Comparison of ENCODE assay signal across 8 cellular contexts in the genomic region with DNA sequence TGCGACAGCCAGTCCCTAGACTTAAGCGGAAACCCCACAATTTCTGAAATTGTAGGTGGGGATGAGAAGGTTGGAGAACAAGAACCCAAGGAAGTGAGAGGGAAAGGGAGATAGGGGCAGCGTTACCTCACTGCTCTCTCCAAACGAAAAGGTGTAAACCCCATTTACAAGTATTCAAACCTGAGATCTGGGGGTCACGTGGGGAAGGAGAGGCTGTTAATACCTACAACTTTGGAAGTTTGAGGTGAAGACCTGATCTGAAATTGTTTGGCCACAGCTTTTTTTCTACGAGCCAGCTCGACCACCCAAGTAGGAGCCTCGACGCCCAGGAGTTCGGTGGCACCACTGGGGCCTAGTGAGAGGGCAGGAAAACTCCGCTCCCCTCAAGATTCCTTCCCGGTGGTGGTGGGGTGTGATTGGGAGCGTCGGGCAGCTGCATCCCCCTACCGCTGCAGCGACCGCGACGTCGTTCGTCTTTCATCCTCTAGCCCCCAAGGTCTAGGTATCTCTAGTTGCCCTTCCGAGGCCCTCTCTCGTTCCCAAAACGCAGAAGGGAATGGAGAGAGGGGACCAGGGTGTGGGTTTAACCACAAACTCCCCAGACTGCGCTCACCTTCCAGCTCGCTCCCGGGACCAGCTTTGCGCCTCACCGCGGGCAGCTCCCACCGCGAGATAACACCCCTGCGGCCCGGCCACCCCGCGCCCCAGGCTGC. TPM values are rescaled to one million over a fixed set of nuclear protein-coding genes. Genes with fewer than 3 reads are reported as not detected.
DNase-seq lines count a peak whose midpoint lies in the region; ATAC-seq and TF ChIP-seq lines count a peak whose summit lies in the region.

No MANE protein-coding gene starts in this region.

- no peaks in the 10 kb centered on the region for H3K36me3 ChIP-seq in psoas muscle (ENCODE audit: insufficient read depth in 1 of 2, low read depth in 1 of 2)

- no peak for TF ChIP-seq CTCF in foreskin fibroblast (IDR thresholded peaks at IDR 0.05; ENCODE audit: low read depth, low read length)
- TF ChIP-seq CTCF in psoas muscle (IDR thresholded peaks at IDR 0.05), result no peak

- peak overlapping the region; percentile 95 for H3K27ac ChIP-seq in psoas muscle

- 9 to 12% (median 10%) methylated on average over 34 to 36 of the region's 36 CpGs for WGBS in psoas muscle, 3 donors

- H3K4me3 ChIP-seq in foreskin fibroblast (ENCODE audit: low read depth in 1 of 2, low read length in 2 of 2) (peak overlapping the region; percentile 75 to 90), psoas muscle (peak overlapping the region; percentile 93)

- intact Hi-C loops in psoas muscle (cut with DNase I), result loop anchor here (5.0 to 10.0 kb wide), 5 partner anchors 53 to 188 kb away; no protein-coding TSS in a partner anchor

- H3K27me3 ChIP-seq in psoas muscle (ENCODE audit: insufficient read depth in 3 of 3, low read length in 2 of 3), result no peaks in the 10 kb centered on the region

- H3K4me1 ChIP-seq in psoas muscle, result peaks cover 40% of the 10 kb centered on the region

- H3K9me3 ChIP-seq in psoas muscle, result no peaks in the 10 kb centered on the region

- DNase-seq in EL, result peak; percentile 21
- DNase-seq in RKO (ENCODE audit: low spot score), result peak; percentile 21
- DNase-seq in foreskin fibroblast, result no peak
- DNase-seq in psoas muscle, result no peak
- DNase-seq in NK-92 treated with Interleukin-12 subunit alpha and Interleukin-12 subunit beta, amount 100 ng/mL, for 24 hours (lab: John Stamatoyannopoulos, UW), result no peak

- ATAC-seq in psoas muscle (peak in 1 of 4 donors; percentile 42), HG03460 (IDR thresholded peaks at IDR 0.05; ENCODE audit: unreplicated experiment) (no peak), GM19324 (IDR thresholded peaks at IDR 0.05; ENCODE audit: low FRiP score, unreplicated experiment) (no peak), HG03354 (IDR thresholded peaks at IDR 0.05; ENCODE audit: poor library complexity, severe bottlenecking, unreplicated experiment) (no peak)

RNA-seq across cellular contexts. Expression of a gene that starts 0.9 kb away (rescaled TPM):
- total RNA-seq in psoas muscle, result 100 to 1,000 TPM in 1 of 4 donors, 10 to 100 TPM in 3; 50.8 to 106 (median 63.3) TPM
- polyA plus RNA-seq in psoas muscle, result 10 to 100 TPM in 1 of 3 donors, 1 to 10 TPM in 2; 7.2 to 27.9 (median 9.1) TPM

RNA-seq across cellular contexts. Expression of a gene that starts 52.5 kb away (rescaled TPM):
- total RNA-seq in psoas muscle, result 1 to 10 TPM in 1 of 4 donors, under 1 TPM in 3; 0.28 to 1.2 (median 0.43) TPM
- 1 to 10 TPM in 1 of 3 donors, under 1 TPM in 2; 0.04 to 1.2 (median 0.74) TPM for polyA plus RNA-seq in psoas muscle

Comparison
In these comparisons a context has a peak if more than half of its experiments do, and no peak if none do; other contexts are left out.
1. DNase-seq: peak in EL (single experiment) and RKO (single experiment); none in foreskin fibroblast (0 of 2), psoas muscle (0 of 2) and NK-92 treated with Interleukin-12 subunit alpha and Interleukin-12 subunit beta, amount 100 ng/mL, for 24 hours (single experiment).